In the genomic region with DNA sequence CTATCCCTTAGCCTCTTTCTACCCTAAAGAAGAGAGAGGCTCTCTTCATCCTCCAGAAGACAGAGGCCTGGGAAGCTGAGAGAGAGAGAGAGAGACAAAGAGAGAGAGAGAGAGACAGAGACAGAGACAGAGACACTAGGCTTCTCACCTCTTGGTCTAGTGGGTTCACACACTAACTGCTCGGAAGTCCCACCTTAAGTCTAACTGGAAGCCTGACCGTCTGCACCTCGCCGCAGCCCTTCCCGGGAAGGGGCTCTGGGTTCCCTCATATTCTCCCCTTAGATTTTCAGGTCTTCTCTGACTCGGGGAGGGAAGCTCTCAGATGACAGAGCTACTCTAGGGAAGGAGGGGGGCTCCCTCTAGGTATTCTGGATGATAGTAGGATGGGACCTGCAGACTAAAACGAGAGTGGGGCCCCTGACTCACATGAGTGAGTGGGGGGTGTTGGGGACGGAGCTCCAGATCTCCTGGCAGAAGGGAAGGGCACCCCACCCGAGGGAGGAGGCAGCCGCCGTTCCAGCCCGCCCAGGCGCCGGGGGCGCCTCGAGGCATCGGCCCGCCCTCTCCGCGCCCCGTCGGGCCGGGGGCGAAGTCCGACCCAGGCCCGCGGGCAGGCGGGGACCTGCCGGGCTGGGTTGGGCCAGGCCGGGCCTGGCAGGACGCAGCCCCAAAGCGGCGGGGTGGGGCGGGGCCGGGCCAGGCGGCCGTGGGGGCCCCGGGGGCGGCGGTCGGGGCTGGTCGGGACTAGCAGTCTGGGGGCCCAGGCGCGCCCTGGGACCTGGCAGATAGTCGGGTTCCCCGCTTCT, we compare ENCODE assay signal across 7 cellular contexts. TPM values are rescaled to one million over a fixed set of nuclear protein-coding genes. Genes with fewer than 3 reads are reported as not detected.
DNase-seq lines count a peak whose midpoint lies in the region; ATAC-seq, FAIRE-seq and TF ChIP-seq lines count a peak whose summit lies in the region.

No MANE protein-coding gene starts in this region.

- 0 out of 2 replicates have a peak, but pooled peaks have one; percentile 29 for TF ChIP-seq POLR2A in K562 (conservative IDR thresholded peaks at IDR 0.05)

- H4K20me1 ChIP-seq in K562 (replicated peaks; ENCODE audit: control insufficient read depth, insufficient read depth, low read length), result peaks cover 13% of the 10 kb centered on the region; the same call in 1 of the 2 replicates

- BruUV-seq in K562 (replicated peaks; lab: Mats Ljungman, UMichigan), result no TSS peak

- H3K27ac ChIP-seq in HUES6 (ENCODE audit: low read depth, low read length) (peak overlapping the region; percentile 57; the same call in 1 of the 2 replicates), K562 (ENCODE audit: extremely low read depth, low read depth, low read length) (peak overlapping the region; percentile 89), left lung (peak overlapping the region; percentile 99 to 100), temporal lobe (ENCODE audit: low read depth, low read length) (peak overlapping the region; percentile 99)

- POLR2A ChIA-PET in K562 (lab: Yijun Ruan, JAX), result interaction anchor here (0.7 to 2.3 kb wide), 6 partner anchors 11 to 366 kb away, joined by 3 to 15 read pairs (median 4); partner anchors contain the start of gene GCDH

- H3K27me3 ChIP-seq in HUES6 (ENCODE audit: control insufficient read depth, insufficient read depth, low read length), result peaks cover 7% of the 10 kb centered on the region; the same call in 1 of the 2 replicates
- H3K27me3 ChIP-seq in K562 (ENCODE audit: control insufficient read depth in 2 of 2, insufficient read depth in 2 of 2, low read length in 2 of 2), result no peaks in the 10 kb centered on the region
- no peaks in the 10 kb centered on the region for H3K27me3 ChIP-seq in left lung

- DNase-seq in G401 (ENCODE audit: low spot score), result peak; percentile 40
- peak in 1 of 4 experiments; percentile 50 for DNase-seq in K562 (ENCODE audit: extremely low read depth in 1 of 4, low spot score in 3 of 4)
- peak in 1 of 2 donors; percentile 55 for DNase-seq in left lung
- no peak for DNase-seq in NCI-H526 treated with DMSO at 0.1 percent for 48 hours (lab: John Stamatoyannopoulos, UW)

- peak overlapping the region; percentile 76 for H2AFZ ChIP-seq in K562 (ENCODE audit: low read depth, low read length)

- peak; percentile 15 for FAIRE-seq in K562 (lab: Jason Lieb, UNC)

- H3K4me3 ChIP-seq in HUES6 (ENCODE audit: low read depth, low read length), result peak overlapping the region; percentile 65
- H3K4me3 ChIP-seq in K562, result peak overlapping the region; percentile 83
- H3K4me3 ChIP-seq in left lung, result peak overlapping the region; percentile 92 to 98

- peak overlapping the region; percentile 82 for H3K4me2 ChIP-seq in K562 (ENCODE audit: insufficient read depth, low read length)

- CTCF ChIA-PET in K562 (lab: Yijun Ruan, JAX; ENCODE audit: low intra/inter-chr PET ratio), result no interaction called here

- no peaks in the 10 kb centered on the region for H3K9me1 ChIP-seq in K562 (ENCODE audit: control insufficient read depth, insufficient read depth, low read length)

- TF ChIP-seq RAD21 in K562 (CRISPR knock-in tag; conservative IDR thresholded peaks at IDR 0.05 in 1 of 2, IDR thresholded peaks at IDR 0.05 in 1 of 2), result no peak

- H3K9ac ChIP-seq in HUES6 (ENCODE audit: low read length) (peak overlapping the region; percentile 54), K562 (ENCODE audit: insufficient read depth in 1 of 2, low read depth in 2 of 2, low read length in 2 of 2) (peak overlapping the region; percentile 73 to 87)

- H3K9me3 ChIP-seq in HUES6 (ENCODE audit: control insufficient read depth, insufficient read depth, low read depth, low read length) (no peaks in the 10 kb centered on the region), K562 (replicated peaks; ENCODE audit: control insufficient read depth, insufficient read depth, low read depth, low read length) (no peaks in the 10 kb centered on the region), left lung (no peaks in the 10 kb centered on the region)

- in situ Hi-C loops in G401 (cut with HindIII; ENCODE audit: low sequenced_read_pairs), result no loop called here
- in situ Hi-C loops in K562 (cut with MboI), result no loop called here

- TF ChIP-seq CTCF in K562 (IDR thresholded peaks at IDR 0.05 in 2 of 3, conservative IDR thresholded peaks at IDR 0.05 in 1 of 3; ENCODE audit: insufficient read depth in 2 of 3, low read depth in 1 of 3, low read length in 3 of 3) (no peak), left lung (IDR thresholded peaks at IDR 0.05) (no peak)

- intact Hi-C loops in K562 (cut with micrococcal nuclease) (no loop called here), left lung (cut with DNase I) (no loop called here)

- peaks cover 36% of the 10 kb centered on the region for H3K79me2 ChIP-seq in K562 (ENCODE audit: control insufficient read depth, insufficient read depth, low read length)

- H3K36me3 ChIP-seq in HUES6 (ENCODE audit: control insufficient read depth, insufficient read depth, low read length), result no peaks in the 10 kb centered on the region
- H3K36me3 ChIP-seq in K562 (ENCODE audit: control insufficient read depth, insufficient read depth, low read length), result no peaks in the 10 kb centered on the region
- peaks cover 0 to 10% of the 10 kb centered on the region in 2 donors for H3K36me3 ChIP-seq in left lung

- TF ChIP-seq EP300 in K562 (IDR thresholded peaks at IDR 0.05; ENCODE audit: low read length), result no peak

- WGBS in K562 (ENCODE audit: insufficient coverage, low coverage, missing lambda C conversion rate), result 5% methylated on average over 16 of the region's 46 CpGs

- ATAC-seq in K562, result no peak; the same call in 2 of the 3 replicates
- ATAC-seq in left lung, result no peak
- no peak for ATAC-seq in HG03521 (IDR thresholded peaks at IDR 0.05; ENCODE audit: unreplicated experiment)

- H3K4me1 ChIP-seq in HUES6 (ENCODE audit: control insufficient read depth, insufficient read depth, low read length) (peaks cover 42% of the 10 kb centered on the region), K562 (replicated peaks in 1 of 2; ENCODE audit: control insufficient read depth in 2 of 2, insufficient read depth in 2 of 2, low read length in 2 of 2) (peaks cover 54 to 88% of the 10 kb centered on the region in 2 experiments), left lung (peaks cover 58 to 64% of the 10 kb centered on the region in 2 donors)

RNA-seq across cellular contexts. Expression of gene JUNB, which starts 2.0 kb away (rescaled TPM):
- total RNA-seq in G401 (2014; rRNA removed; shearing (Covaris generic)), result 28.3 and 35.9 TPM in 2 replicates
- total RNA-seq in K562 (2011; cell fraction: chromatin; rRNA removed; ENCODE audit: low replicate concordance), result 8.5 and 33.0 TPM in 2 replicates
- total RNA-seq in K562 (2011; cell fraction: nucleolus; rRNA removed), result 64.4 and 66.6 TPM in 2 replicates
- 24.6 and 29.1 TPM in 2 replicates for total RNA-seq in K562 (2011; cell fraction: nucleoplasm; rRNA removed)
- total RNA-seq in K562 (2014; rRNA removed) (74.7 and 94.7 TPM in 2 replicates), K562 (2014; rRNA removed; fragmentation: Illumina TruSeq; extraction: Trizol) (1.7 and 1.9 TPM in 2 replicates), K562 (2015; rRNA removed; fragmentation: Illumina TruSeq; extraction: Trizol) (13.1 and 15.6 TPM in 2 replicates), K562 (2021) (61.7 and 73.9 TPM in 2 replicates), left lung (100 to 1,000 TPM; 131 to 135 TPM), temporal lobe (27.8 TPM)
- polyA plus RNA-seq in K562 (2011; rRNA removed) (15.9 and 19.8 TPM in 2 replicates), K562 (2014; fragmentation: Illumina TruSeq; extraction: Trizol) (4.4 and 19.9 TPM in 2 replicates), K562 (2014; fragmentation: Nextera tagmentation; extraction: Ambion mirVana) (under 1 TPM; 0.23 to 0.56 TPM), K562 (2014; rRNA removed) (88.1 and 89.6 TPM in 2 replicates)
- polyA plus RNA-seq in K562 (2011; cell fraction: cytosol; rRNA removed), result 26.0 and 124 TPM in 2 replicates
- 37.6 and 107 TPM in 2 replicates for polyA plus RNA-seq in K562 (2011; cell fraction: nucleus; rRNA removed)
- polyA plus RNA-seq in K562 (2012), result 33.9 and 59.6 TPM in 2 replicates
- polyA minus RNA-seq in K562 (2011; rRNA and poly(A)+ RNA removed), result 2.7 and 3.9 TPM in 2 replicates
- 23.1 and 26.1 TPM in 2 replicates for polyA minus RNA-seq in K562 (2011; cell fraction: cytosol; rRNA and poly(A)+ RNA removed)
- polyA minus RNA-seq in K562 (2011; cell fraction: nucleus; rRNA and poly(A)+ RNA removed), result 31.7 and 39.2 TPM in 2 replicates

RNA-seq across cellular contexts. Expression of gene PRDX2, which starts 12.3 kb away (rescaled TPM):
- 290 and 300 TPM in 2 replicates for total RNA-seq in G401 (2014; rRNA removed; shearing (Covaris generic))
- 60.0 and 151 TPM in 2 replicates for total RNA-seq in K562 (2011; cell fraction: chromatin; rRNA removed; ENCODE audit: low replicate concordance)
- total RNA-seq in K562 (2011; cell fraction: nucleolus; rRNA removed), result 145 and 159 TPM in 2 replicates
- 97.9 and 99.4 TPM in 2 replicates for total RNA-seq in K562 (2011; cell fraction: nucleoplasm; rRNA removed)
- total RNA-seq in K562 (2014; rRNA removed), result 416 and 546 TPM in 2 replicates
- 152 and 249 TPM in 2 replicates for total RNA-seq in K562 (2014; rRNA removed; fragmentation: Illumina TruSeq; extraction: Trizol)
- 343 and 347 TPM in 2 replicates for total RNA-seq in K562 (2015; rRNA removed; fragmentation: Illumina TruSeq; extraction: Trizol)
- total RNA-seq in K562 (2021), result 415 and 416 TPM in 2 replicates
- 206 and 256 TPM in 2 replicates for polyA plus RNA-seq in K562 (2011; rRNA removed)
- 525 and 683 TPM in 2 replicates for polyA plus RNA-seq in K562 (2011; cell fraction: cytosol; rRNA removed)
- 194 and 225 TPM in 2 replicates for polyA plus RNA-seq in K562 (2011; cell fraction: nucleus; rRNA removed)
- 497 and 514 TPM in 2 replicates for polyA plus RNA-seq in K562 (2012)
- 650 and 698 TPM in 2 replicates for polyA plus RNA-seq in K562 (2014; fragmentation: Illumina TruSeq; extraction: Trizol)
- 1,000 to 10,000 TPM in 1 of 2 experiments, 100 to 1,000 TPM in 1; 938 to 1,183 TPM for polyA plus RNA-seq in K562 (2014; fragmentation: Nextera tagmentation; extraction: Ambion mirVana)
- 280 and 401 TPM in 2 replicates for polyA plus RNA-seq in K562 (2014; rRNA removed)
- 113 and 153 TPM in 2 replicates for polyA minus RNA-seq in K562 (2011; rRNA and poly(A)+ RNA removed)
- polyA minus RNA-seq in K562 (2011; cell fraction: cytosol; rRNA and poly(A)+ RNA removed), result 241 TPM in 2 replicates
- polyA minus RNA-seq in K562 (2011; cell fraction: nucleus; rRNA and poly(A)+ RNA removed), result 31.6 and 53.0 TPM in 2 replicates
- 100 to 1,000 TPM; 186 to 217 TPM for total RNA-seq in left lung
- total RNA-seq in temporal lobe, result 235 TPM

RNA-seq across cellular contexts. Expression of gene THSD8, which starts 12.6 kb away (rescaled TPM):
- not detected in 2 replicates for total RNA-seq in G401 (2014; rRNA removed; shearing (Covaris generic))
- total RNA-seq in K562 (2011; cell fraction: chromatin; rRNA removed; ENCODE audit: low replicate concordance), result not detected in 2 replicates
- total RNA-seq in K562 (2011; cell fraction: nucleolus; rRNA removed), result not detected in 2 replicates
- total RNA-seq in K562 (2011; cell fraction: nucleoplasm; rRNA removed), result not detected in 2 replicates
- total RNA-seq in K562 (2014; rRNA removed) (0.37 TPM in 1 of 2 replicates, not detected in the other), K562 (2014; rRNA removed; fragmentation: Illumina TruSeq; extraction: Trizol) (16.2 and 27.6 TPM in 2 replicates), K562 (2015; rRNA removed; fragmentation: Illumina TruSeq; extraction: Trizol) (8.4 TPM in 1 of 2 replicates, not detected in the other), K562 (2021) (42.4 and 49.3 TPM in 2 replicates), left lung (1 to 10 TPM; 6.6 to 9.0 TPM), temporal lobe (0.25 TPM)
- polyA plus RNA-seq in K562 (2011; rRNA removed) (11.9 and 13.4 TPM in 2 replicates), K562 (2014; fragmentation: Illumina TruSeq; extraction: Trizol) (3.5 and 28.6 TPM in 2 replicates), K562 (2014; fragmentation: Nextera tagmentation; extraction: Ambion mirVana) (10 to 100 TPM; 13.2 to 19.9 TPM), K562 (2014; rRNA removed) (not detected in 2 replicates)
- 4.1 TPM in 1 of 2 replicates, not detected in the other for polyA plus RNA-seq in K562 (2011; cell fraction: cytosol; rRNA removed)
- 3.7 and 3.9 TPM in 2 replicates for polyA plus RNA-seq in K562 (2011; cell fraction: nucleus; rRNA removed)
- polyA plus RNA-seq in K562 (2012), result 43.9 and 89.6 TPM in 2 replicates
- 10.0 and 14.0 TPM in 2 replicates for polyA minus RNA-seq in K562 (2011; rRNA and poly(A)+ RNA removed)
- polyA minus RNA-seq in K562 (2011; cell fraction: cytosol; rRNA and poly(A)+ RNA removed), result not detected in 2 replicates
- polyA minus RNA-seq in K562 (2011; cell fraction: nucleus; rRNA and poly(A)+ RNA removed), result not detected in 2 replicates

RNA-seq across cellular contexts. Expression of gene HOOK2, which starts 13.9 kb away (rescaled TPM):
- total RNA-seq in G401 (2014; rRNA removed; shearing (Covaris generic)), result 19.4 and 20.2 TPM in 2 replicates
- total RNA-seq in K562 (2011; cell fraction: chromatin; rRNA removed; ENCODE audit: low replicate concordance), result 72.7 and 90.1 TPM in 2 replicates
- 32.6 and 41.0 TPM in 2 replicates for total RNA-seq in K562 (2011; cell fraction: nucleolus; rRNA removed)
- 39.9 and 41.2 TPM in 2 replicates for total RNA-seq in K562 (2011; cell fraction: nucleoplasm; rRNA removed)
- total RNA-seq in K562 (2014; rRNA removed), result 15.0 and 15.2 TPM in 2 replicates
- 6.3 and 8.8 TPM in 2 replicates for total RNA-seq in K562 (2014; rRNA removed; fragmentation: Illumina TruSeq; extraction: Trizol)
- 6.6 and 8.7 TPM in 2 replicates for total RNA-seq in K562 (2015; rRNA removed; fragmentation: Illumina TruSeq; extraction: Trizol)
- total RNA-seq in K562 (2021), result 13.1 and 17.0 TPM in 2 replicates
- polyA plus RNA-seq in K562 (2011; rRNA removed), result 9.9 and 15.3 TPM in 2 replicates
- 7.1 and 8.6 TPM in 2 replicates for polyA plus RNA-seq in K562 (2011; cell fraction: cytosol; rRNA removed)
- polyA plus RNA-seq in K562 (2011; cell fraction: nucleus; rRNA removed), result 62.2 and 67.4 TPM in 2 replicates
- polyA plus RNA-seq in K562 (2012), result 14.8 and 27.9 TPM in 2 replicates
- 12.9 and 14.1 TPM in 2 replicates for polyA plus RNA-seq in K562 (2014; fragmentation: Illumina TruSeq; extraction: Trizol)
- 1 to 10 TPM; 1.3 to 1.5 TPM for polyA plus RNA-seq in K562 (2014; fragmentation: Nextera tagmentation; extraction: Ambion mirVana)
- polyA plus RNA-seq in K562 (2014; rRNA removed), result 16.1 and 17.2 TPM in 2 replicates
- 8.0 and 8.6 TPM in 2 replicates for polyA minus RNA-seq in K562 (2011; rRNA and poly(A)+ RNA removed)
- polyA minus RNA-seq in K562 (2011; cell fraction: cytosol; rRNA and poly(A)+ RNA removed), result 1.9 and 3.3 TPM in 2 replicates
- 16.7 and 17.0 TPM in 2 replicates for polyA minus RNA-seq in K562 (2011; cell fraction: nucleus; rRNA and poly(A)+ RNA removed)
- 10 to 100 TPM; 57.7 to 57.9 TPM for total RNA-seq in left lung
- 18.9 TPM for total RNA-seq in temporal lobe

RNA-seq across cellular contexts. Expression of gene RNASEH2A, which starts 17.1 kb away (rescaled TPM):
- total RNA-seq in G401 (2014; rRNA removed; shearing (Covaris generic)), result 69.1 and 124 TPM in 2 replicates
- total RNA-seq in K562 (2011; cell fraction: chromatin; rRNA removed; ENCODE audit: low replicate concordance), result 24.8 and 63.1 TPM in 2 replicates
- 48.6 and 51.0 TPM in 2 replicates for total RNA-seq in K562 (2011; cell fraction: nucleolus; rRNA removed)
- 42.1 and 45.2 TPM in 2 replicates for total RNA-seq in K562 (2011; cell fraction: nucleoplasm; rRNA removed)
- 62.7 and 80.8 TPM in 2 replicates for total RNA-seq in K562 (2014; rRNA removed)
- total RNA-seq in K562 (2014; rRNA removed; fragmentation: Illumina TruSeq; extraction: Trizol), result 36.7 TPM in 2 replicates
- total RNA-seq in K562 (2015; rRNA removed; fragmentation: Illumina TruSeq; extraction: Trizol), result 60.2 and 61.7 TPM in 2 replicates
- total RNA-seq in K562 (2021), result 53.9 and 64.1 TPM in 2 replicates
- polyA plus RNA-seq in K562 (2011; rRNA removed), result 60.7 and 62.8 TPM in 2 replicates
- polyA plus RNA-seq in K562 (2011; cell fraction: cytosol; rRNA removed), result 109 and 127 TPM in 2 replicates
- 59.9 and 78.3 TPM in 2 replicates for polyA plus RNA-seq in K562 (2011; cell fraction: nucleus; rRNA removed)
- 43.0 and 67.1 TPM in 2 replicates for polyA plus RNA-seq in K562 (2012)
- polyA plus RNA-seq in K562 (2014; fragmentation: Illumina TruSeq; extraction: Trizol), result 46.9 and 74.6 TPM in 2 replicates
- polyA plus RNA-seq in K562 (2014; fragmentation: Nextera tagmentation; extraction: Ambion mirVana), result 10 to 100 TPM; 22.3 to 34.6 TPM
- 78.0 and 107 TPM in 2 replicates for polyA plus RNA-seq in K562 (2014; rRNA removed)
- polyA minus RNA-seq in K562 (2011; rRNA and poly(A)+ RNA removed), result 62.8 and 83.0 TPM in 2 replicates
- 47.4 and 60.5 TPM in 2 replicates for polyA minus RNA-seq in K562 (2011; cell fraction: cytosol; rRNA and poly(A)+ RNA removed)
- polyA minus RNA-seq in K562 (2011; cell fraction: nucleus; rRNA and poly(A)+ RNA removed), result 17.8 and 23.9 TPM in 2 replicates
- 10 to 100 TPM; 10.9 to 16.6 TPM for total RNA-seq in left lung
- total RNA-seq in temporal lobe, result 10.1 TPM
